Comparison of ENCODE assay signal across 8 cellular contexts in genomic region chr1:155219592-155220031, GRCh38. TPM values are rescaled to one million over a fixed set of nuclear protein-coding genes. Genes with fewer than 3 reads are reported as not detected.
DNase-seq lines count a peak whose midpoint lies in the region; ATAC-seq and TF ChIP-seq lines count a peak whose summit lies in the region.

No MANE protein-coding gene starts in this region.

- H3K27ac ChIP-seq in testis (peak overlapping the region in 1 of 2 donors; percentile 12), A673 (ENCODE audit: low read depth, low read length, poor library complexity, severe bottlenecking) (no peak overlapping the region)

- no peak overlapping the region for H3K4me3 Mint-ChIP-seq in activated naive CD8-positive, alpha-beta T cell treated with anti-CD3 and anti-CD28 coated beads, Interleukin-2, amount 50 U/mL, for 24 hours

- H3K27ac Mint-ChIP-seq in activated naive CD8-positive, alpha-beta T cell treated with anti-CD3 and anti-CD28 coated beads, Interleukin-2, amount 50 U/mL, for 24 hours: peak overlapping the region; percentile 53

- DNase-seq in Right ventricle myocardium inferior (ENCODE audit: missing footprints) (no peak), cardiac septum (ENCODE audit: low spot score) (no peak), left kidney (ENCODE audit: low read depth, low spot score) (peak; percentile 71), testis (peak; percentile 61), A673 (ENCODE audit: low spot score) (no peak)
- no peak for DNase-seq in activated naive CD8-positive, alpha-beta T cell treated with anti-CD3 and anti-CD28 coated beads, Interleukin-2, amount 50 U/mL, for 24 hours

- intact Hi-C loops in Right ventricle myocardium inferior (cut with DNase I) (no loop called here), cardiac septum (cut with DNase I) (no loop called here), testis (cut with DNase I; ENCODE audit: low total_unique reads) (no loop called here), A673 (cut with micrococcal nuclease; ENCODE audit: unreplicated experiment) (no loop called here)

- H3K4me1 ChIP-seq in testis: no peaks in the 10 kb centered on the region
- H3K4me1 ChIP-seq in A673 (ENCODE audit: insufficient read depth, low read length, poor library complexity, severe bottlenecking): peaks cover 6% of the 10 kb centered on the region

- H3K4me1 Mint-ChIP-seq in activated naive CD8-positive, alpha-beta T cell treated with anti-CD3 and anti-CD28 coated beads, Interleukin-2, amount 50 U/mL, for 24 hours: peaks cover 18% of the 10 kb centered on the region

- H3K9me3 Mint-ChIP-seq in activated naive CD8-positive, alpha-beta T cell treated with anti-CD3 and anti-CD28 coated beads, Interleukin-2, amount 50 U/mL, for 24 hours: no peaks in the 10 kb centered on the region

- WGBS in testis, 2 donors: 0 to 14% methylated on average over 1 of the region's 1 CpG

- no peak for TF ChIP-seq POLR2A in testis (IDR thresholded peaks at IDR 0.05)

- H3K9me3 ChIP-seq in testis (no peaks in the 10 kb centered on the region), A673 (ENCODE audit: low read depth, low read length, poor library complexity, severe bottlenecking) (no peaks in the 10 kb centered on the region)

- CTCF ChIA-PET in A673 (lab: Charles Lee): no interaction called here

- TF ChIP-seq CTCF in testis (IDR thresholded peaks at IDR 0.05) (no peak), A673 (conservative IDR thresholded peaks at IDR 0.05; ENCODE audit: low read depth, low read length) (no peak)

- H3K36me3 ChIP-seq in testis (ENCODE audit: low read depth, missing control alignments) (no peaks in the 10 kb centered on the region), A673 (ENCODE audit: insufficient read depth, low read length, poor library complexity, severe bottlenecking) (no peaks in the 10 kb centered on the region)

- peaks cover 2% of the 10 kb centered on the region for H3K36me3 Mint-ChIP-seq in activated naive CD8-positive, alpha-beta T cell treated with anti-CD3 and anti-CD28 coated beads, Interleukin-2, amount 50 U/mL, for 24 hours (ENCODE audit: low read depth)

- no TSS peak for BruUV-seq in A673 (replicated peaks; lab: Mats Ljungman, UMichigan)

- peak; percentile 17 for ATAC-seq in Right ventricle myocardium inferior
- ATAC-seq in activated naive CD8-positive, alpha-beta T cell treated with anti-CD3 and anti-CD28 coated beads, Interleukin-2, amount 50 U/mL, for 24 hours: no peak
- no peak for ATAC-seq in HG02973 (IDR thresholded peaks at IDR 0.05; ENCODE audit: unreplicated experiment)
- ATAC-seq in HG02852 (IDR thresholded peaks at IDR 0.05; ENCODE audit: unreplicated experiment): no peak

- no peak overlapping the region for H3K4me3 ChIP-seq in testis
- no peak overlapping the region for H3K4me3 ChIP-seq in A673 (ENCODE audit: low read depth, low read length, poor library complexity, severe bottlenecking)

- H3K27me3 ChIP-seq in testis (no peaks in the 10 kb centered on the region), A673 (replicated peaks; ENCODE audit: insufficient read depth, low read depth, low read length, poor library complexity) (no peaks in the 10 kb centered on the region)

- POLR2A ChIA-PET in A673 (lab: Charles Lee; ENCODE audit: low non-redundant PET): no interaction called here

- H3K27me3 Mint-ChIP-seq in activated naive CD8-positive, alpha-beta T cell treated with anti-CD3 and anti-CD28 coated beads, Interleukin-2, amount 50 U/mL, for 24 hours: no peaks in the 10 kb centered on the region

RNA-seq across cellular contexts. Expression of gene MTX1, which starts 11.1 kb away (rescaled TPM):
- total RNA-seq in Right ventricle myocardium inferior (16.5 TPM), cardiac septum (16.4 TPM), testis (100 to 1,000 TPM in 1 of 2 donors, 10 to 100 TPM in 1; 77.1 to 118 TPM), A673 (2021) (65.2 and 75.9 TPM in 2 replicates)
- polyA plus RNA-seq in testis (ENCODE audit: insufficient read depth, low read depth, low replicate concordance): 161 TPM

RNA-seq across cellular contexts. Expression of gene THBS3, which starts 11.9 kb away (rescaled TPM):
- total RNA-seq in Right ventricle myocardium inferior (5.7 TPM), cardiac septum (11.7 TPM), testis (10 to 100 TPM; 37.1 to 68.1 TPM), A673 (2021) (23.2 and 29.7 TPM in 2 replicates)
- polyA plus RNA-seq in testis (ENCODE audit: insufficient read depth, low read depth, low replicate concordance): 82.9 TPM

RNA-seq across cellular contexts. Expression of gene ENTREP3, which starts 35.7 kb away (rescaled TPM):
- 14.5 TPM for total RNA-seq in Right ventricle myocardium inferior
- total RNA-seq in cardiac septum: 15.5 TPM
- total RNA-seq in testis: 10 to 100 TPM; 14.3 to 15.8 TPM
- 27.9 TPM for polyA plus RNA-seq in testis (ENCODE audit: insufficient read depth, low read depth, low replicate concordance)
- 72.5 and 75.5 TPM in 2 replicates for total RNA-seq in A673 (2021)

RNA-seq across cellular contexts. Expression of gene SCAMP3, which starts 42.5 kb away (rescaled TPM):
- 55.4 TPM for total RNA-seq in Right ventricle myocardium inferior
- 61.5 TPM for total RNA-seq in cardiac septum
- 10 to 100 TPM; 70.9 to 80.6 TPM for total RNA-seq in testis
- polyA plus RNA-seq in testis (ENCODE audit: insufficient read depth, low read depth, low replicate concordance): 63.0 TPM
- total RNA-seq in A673 (2021): 109 and 115 TPM in 2 replicates

RNA-seq across cellular contexts. Expression of gene TRIM46, which starts 46.0 kb away (rescaled TPM):
- total RNA-seq in Right ventricle myocardium inferior (0.16 TPM), cardiac septum (not detected), testis (1 to 10 TPM; 3.7 to 3.9 TPM), A673 (2021) (5.1 and 6.2 TPM in 2 replicates)
- polyA plus RNA-seq in testis (ENCODE audit: insufficient read depth, low read depth, low replicate concordance): 4.0 TPM

Comparison
In these comparisons a context has a peak if more than half of its experiments do, and no peak if none do; other contexts are left out.
1. DNase-seq: peak in left kidney (single experiment) and testis (single experiment); none in Right ventricle myocardium inferior (single experiment), cardiac septum (single experiment), activated naive CD8-positive, alpha-beta T cell treated with anti-CD3 and anti-CD28 coated beads, Interleukin-2, amount 50 U/mL, for 24 hours (single experiment) and A673 (single experiment).